Comparison of ENCODE assay signal across 23 cellular contexts in genomic region chr3:127606086-127606805, GRCh38.
"Had no signal": no experiment of that assay in that cellular context is flagged by ENCODE, and none has a peak within 500 bp of the region (broad histone marks: within the 10 kb centered on the region; RNA-seq: fewer than 3 reads in every experiment).

No MANE protein-coding gene starts in this region.

- H3K4me1 ChIP-seq: breast epithelium, colonic mucosa, esophagus muscularis mucosa, stomach, suprapubic skin, tibial nerve had no signal

- H3K9me3 ChIP-seq: breast epithelium, colonic mucosa, esophagus muscularis mucosa, left lung, stomach, suprapubic skin, tibial nerve had no signal

- FAIRE-seq: frontal cortex, urothelium cell line had no signal

- H3K27ac ChIP-seq: breast epithelium, colonic mucosa, esophagus muscularis mucosa, left lung, stomach, suprapubic skin, tibial nerve had no signal

- H3K27ac Mint-ChIP-seq: activated B cell treated with CpG ODN at 0.5 μM for 24 hours; activated CD4-positive, alpha-beta memory T cell treated with anti-CD3 and anti-CD28 coated beads, Interleukin-2, amount 10 ng/mL, durations not matched to agents 7 days and 5 days; activated naive CD8-positive, alpha-beta T cell treated with anti-CD3 and anti-CD28 coated beads, Interleukin-2, amount 10 ng/mL, durations not matched to agents 7 days and 5 days; activated T-cell treated with anti-CD3 and anti-CD28 coated beads, Interleukin-2, amount 50 U/mL, for 24 hours; activated T-helper 17 cell treated with anti-CD3 and anti-CD28 coated beads, Interleukin-2, amount 50 U/mL, for 72 hours; progenitor cell of endocrine pancreas; stimulated activated effector memory CD8-positive, alpha-beta T cell treated with anti-CD3 and anti-CD28 coated beads, Interleukin-12 subunit alpha, Interleukin-12 subunit beta, amount 100 ng/mL, for 72 hours had no signal

- H3K9me3 Mint-ChIP-seq: activated B cell treated with CpG ODN at 0.5 μM for 24 hours; activated CD4-positive, alpha-beta memory T cell treated with anti-CD3 and anti-CD28 coated beads, Interleukin-2, amount 10 ng/mL, durations not matched to agents 7 days and 5 days; activated naive CD8-positive, alpha-beta T cell treated with anti-CD3 and anti-CD28 coated beads, Interleukin-2, amount 10 ng/mL, durations not matched to agents 7 days and 5 days; activated T-cell treated with anti-CD3 and anti-CD28 coated beads, Interleukin-2, amount 50 U/mL, for 24 hours; activated T-helper 17 cell treated with anti-CD3 and anti-CD28 coated beads, Interleukin-2, amount 50 U/mL, for 72 hours; natural killer cell; stimulated activated effector memory CD8-positive, alpha-beta T cell treated with anti-CD3 and anti-CD28 coated beads, Interleukin-12 subunit alpha, Interleukin-12 subunit beta, amount 100 ng/mL, for 72 hours had no signal

- DNase-seq: activated B cell treated with CpG ODN at 0.5 μM for 24 hours; activated CD4-positive, alpha-beta memory T cell treated with anti-CD3 and anti-CD28 coated beads, Interleukin-2, amount 10 ng/mL, durations not matched to agents 7 days and 5 days; activated CD4-positive, alpha-beta T cell treated with anti-CD3 and anti-CD28 coated beads for 48 hours; activated naive CD8-positive, alpha-beta T cell treated with anti-CD3 and anti-CD28 coated beads, Interleukin-2, amount 10 ng/mL, durations not matched to agents 7 days and 5 days; activated T-cell treated with anti-CD3 and anti-CD28 coated beads, Interleukin-2, amount 50 U/mL, for 24 hours; amniotic stem cell; colonic mucosa; hippocampal formation; kidney glomerular epithelial cell; left lung; natural killer cell; stimulated activated CD4-positive, alpha-beta T cell treated with anti-CD3 and anti-CD28 coated beads, Interleukin-1b, Interleukin-23, amount 100 ng/mL, for 48 hours; stomach; T1000 had no signal

- H3K4me3 Mint-ChIP-seq: activated B cell treated with CpG ODN at 0.5 μM for 24 hours; activated CD4-positive, alpha-beta memory T cell treated with anti-CD3 and anti-CD28 coated beads, Interleukin-2, amount 10 ng/mL, durations not matched to agents 7 days and 5 days; activated naive CD8-positive, alpha-beta T cell treated with anti-CD3 and anti-CD28 coated beads, Interleukin-2, amount 10 ng/mL, durations not matched to agents 7 days and 5 days; activated T-cell treated with anti-CD3 and anti-CD28 coated beads, Interleukin-2, amount 50 U/mL, for 24 hours; activated T-helper 17 cell treated with anti-CD3 and anti-CD28 coated beads, Interleukin-2, amount 50 U/mL, for 72 hours; natural killer cell; stimulated activated effector memory CD8-positive, alpha-beta T cell treated with anti-CD3 and anti-CD28 coated beads, Interleukin-12 subunit alpha, Interleukin-12 subunit beta, amount 100 ng/mL, for 72 hours had no signal

- H3K27me3 ChIP-seq: breast epithelium, colonic mucosa, esophagus muscularis mucosa, left lung, stomach, suprapubic skin, tibial nerve had no signal

- H3K4me3 ChIP-seq: breast epithelium, colonic mucosa, esophagus muscularis mucosa, left lung, stomach, suprapubic skin, tibial nerve had no signal

- H3K27me3 Mint-ChIP-seq: activated B cell treated with CpG ODN at 0.5 μM for 24 hours; activated CD4-positive, alpha-beta memory T cell treated with anti-CD3 and anti-CD28 coated beads, Interleukin-2, amount 10 ng/mL, durations not matched to agents 7 days and 5 days; activated naive CD8-positive, alpha-beta T cell treated with anti-CD3 and anti-CD28 coated beads, Interleukin-2, amount 10 ng/mL, durations not matched to agents 7 days and 5 days; activated T-cell treated with anti-CD3 and anti-CD28 coated beads, Interleukin-2, amount 50 U/mL, for 24 hours; activated T-helper 17 cell treated with anti-CD3 and anti-CD28 coated beads, Interleukin-2, amount 50 U/mL, for 72 hours; progenitor cell of endocrine pancreas had no signal

- H3K36me3 ChIP-seq: breast epithelium, colonic mucosa had no signal
